Comparison of ENCODE assay signal across 8 cellular contexts in the genomic region with DNA sequence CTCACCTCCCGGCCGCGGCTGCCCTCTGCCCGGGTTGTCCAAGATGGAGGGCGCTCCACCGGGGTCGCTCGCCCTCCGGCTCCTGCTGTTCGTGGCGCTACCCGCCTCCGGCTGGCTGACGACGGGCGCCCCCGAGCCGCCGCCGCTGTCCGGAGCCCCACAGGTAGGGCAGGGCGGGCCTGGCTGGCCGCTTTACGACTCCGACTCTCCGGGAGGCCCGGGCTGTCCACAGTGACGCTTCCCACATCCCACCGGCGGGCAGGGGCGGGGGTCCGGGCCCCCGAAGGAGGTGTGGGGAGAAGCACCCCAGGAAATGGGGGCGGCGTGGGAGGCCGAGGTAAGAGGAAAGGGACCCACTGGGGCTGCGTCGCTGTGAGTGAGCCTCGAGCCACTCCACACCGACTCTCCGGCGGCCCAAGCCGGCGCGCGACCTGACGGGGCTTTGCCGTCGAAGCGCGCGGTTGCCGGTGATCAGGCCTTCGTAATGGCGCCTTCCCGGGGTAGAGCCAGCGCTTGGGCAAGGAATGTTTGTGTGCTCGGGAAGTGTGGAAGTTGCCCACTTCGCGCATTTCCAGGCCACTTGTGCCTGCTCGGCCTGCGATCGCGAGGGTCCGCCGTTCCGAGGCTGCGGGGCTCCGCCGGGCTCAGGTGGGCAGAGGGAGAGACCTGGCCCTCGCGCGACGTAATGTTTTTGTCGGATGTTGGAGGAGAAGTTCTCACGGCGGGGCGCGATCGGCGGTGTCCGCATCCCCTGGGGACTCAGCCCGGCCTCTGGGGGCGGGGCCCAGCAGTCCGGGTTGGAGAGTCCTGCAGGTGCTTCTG. TPM values are rescaled to one million over a fixed set of nuclear protein-coding genes. Genes with fewer than 3 reads are reported as not detected.
DNase-seq lines count a peak whose midpoint lies in the region; ATAC-seq, FAIRE-seq and TF ChIP-seq lines count a peak whose summit lies in the region.

A gene with protein sequence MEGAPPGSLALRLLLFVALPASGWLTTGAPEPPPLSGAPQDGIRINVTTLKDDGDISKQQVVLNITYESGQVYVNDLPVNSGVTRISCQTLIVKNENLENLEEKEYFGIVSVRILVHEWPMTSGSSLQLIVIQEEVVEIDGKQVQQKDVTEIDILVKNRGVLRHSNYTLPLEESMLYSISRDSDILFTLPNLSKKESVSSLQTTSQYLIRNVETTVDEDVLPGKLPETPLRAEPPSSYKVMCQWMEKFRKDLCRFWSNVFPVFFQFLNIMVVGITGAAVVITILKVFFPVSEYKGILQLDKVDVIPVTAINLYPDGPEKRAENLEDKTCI (plus strand): TSS at position 4 of the 822 bp plus-strand sequence. CDS start 40 bp downstream, at position 44.

- DNase-seq in GM12865 (ENCODE audit: low read depth) (peak; percentile 81), HCT116 (ENCODE audit: low read depth, low spot score) (no peak), NCI-H1092 treated with DMSO at 0.1 percent for 48 hours (lab: John Stamatoyannopoulos, UW) (peak; percentile 62), activated B cell treated with CpG ODN at 0.5 μM for 24 hours (no peak), choroid plexus epithelial cell (ENCODE audit: low read depth) (peak; percentile 47), left colon (peak; percentile 49 to 70), RCC 7860 (ENCODE audit: low spot score) (no peak)
- DNase-seq in stimulated activated CD4-positive, alpha-beta T cell treated with anti-CD3 and anti-CD28 coated beads, Interleukin-2, amount 100 ng/mL, for 24 hours: peak; percentile 61 to 63

- peak within 1 kb of the TSS; percentile 90 for H3K9ac ChIP-seq in HCT116 (ENCODE audit: low read length)

- RAD21 ChIA-PET in HCT116 (lab: Charles Lee; ENCODE audit: low non-redundant PET in 1 of 2, low total read pairs in 2 of 2, uncharacterized antibody in 2 of 2, unreplicated experiment in 2 of 2): interaction anchor here (0.6 to 0.7 kb wide), 4 partner anchors 10 to 538 kb away, joined by 3 to 5 read pairs (median 3); no protein-coding TSS in a partner anchor

- peak within 1 kb of the TSS; percentile 92 for H3K27ac Mint-ChIP-seq in activated B cell treated with CpG ODN at 0.5 μM for 24 hours

- POLR2A ChIA-PET in HCT116 (lab: Charles Lee): interaction anchor here (0.6 to 0.8 kb wide), 4 partner anchors 17 to 31 kb away, joined by 3 to 5 read pairs (median 3); no protein-coding TSS in a partner anchor
- POLR2A ChIA-PET in activated B cell treated with CpG ODN at 0.5 μM for 24 hours (lab: Charles Lee): interaction anchor here (0.7 to 2.6 kb wide), 6 partner anchors 9 to 112 kb away, joined by 3 to 25 read pairs (median 3); a partner anchor contains a TSS

- H3K79me2 ChIP-seq in HCT116 (ENCODE audit: insufficient read depth, low read length): peaks cover 22% of the 10 kb centered on the region

- peak within 1 kb of the TSS; percentile 94 for H3K4me3 ChIP-seq in GM12865 (ENCODE audit: low read depth, low read length)
- peak within 1 kb of the TSS; percentile 86 to 94 for H3K4me3 ChIP-seq in HCT116 (replicated peaks in 1 of 2; ENCODE audit: low read depth in 1 of 2, low read length in 2 of 2)
- peak within 1 kb of the TSS; percentile 82 for H3K4me3 ChIP-seq in choroid plexus epithelial cell (ENCODE audit: low read depth, low read length)

- H3K36me3 Mint-ChIP-seq in activated B cell treated with CpG ODN at 0.5 μM for 24 hours (ENCODE audit: low read depth): peaks cover 8% of the 10 kb centered on the region

- no peaks in the 10 kb centered on the region for H3K9me2 ChIP-seq in HCT116 (ENCODE audit: insufficient read depth)

- H3K4me1 ChIP-seq in HCT116 (ENCODE audit: control insufficient read depth in 1 of 2, insufficient read depth in 2 of 2, low read length in 2 of 2): peaks cover 8 to 12% of the 10 kb centered on the region in 2 experiments; a peak in 3 of 4 replicates

- no peaks in the 10 kb centered on the region for H4K20me1 ChIP-seq in HCT116 (ENCODE audit: insufficient read depth)

- no peaks in the 10 kb centered on the region for H3K27me3 ChIP-seq in HCT116 (ENCODE audit: insufficient read depth, low read length)

- no peak for TF ChIP-seq RAD21 in HCT116 (IDR thresholded peaks at IDR 0.05; ENCODE audit: low read depth)

- H3K4me3 Mint-ChIP-seq in activated B cell treated with CpG ODN at 0.5 μM for 24 hours: peak within 1 kb of the TSS; percentile 93

- H3K36me3 ChIP-seq in HCT116 (ENCODE audit: control insufficient read depth in 1 of 2, insufficient read depth in 2 of 2, low read length in 2 of 2): no peaks in the 10 kb centered on the region

- no peak for TF ChIP-seq CTCF in GM12865 (IDR thresholded peaks at IDR 0.05; ENCODE audit: insufficient read depth, low read depth, low read length, missing control alignments)
- TF ChIP-seq CTCF in HCT116 (IDR thresholded peaks at IDR 0.05 in 2 of 3, conservative IDR thresholded peaks at IDR 0.05 in 1 of 3; ENCODE audit: borderline replicate concordance in 1 of 3, insufficient read depth in 1 of 3, low read depth in 2 of 3, low read length in 2 of 3): no peak
- TF ChIP-seq CTCF in activated B cell treated with CpG ODN at 0.5 μM for 24 hours (IDR thresholded peaks at IDR 0.05): no peak
- no peak for TF ChIP-seq CTCF in choroid plexus epithelial cell (conservative IDR thresholded peaks at IDR 0.05; ENCODE audit: low read depth, low read length)

- ATAC-seq in HCT116: peak; percentile 52
- peak; percentile 13 for ATAC-seq in activated B cell treated with CpG ODN at 0.5 μM for 24 hours (ENCODE audit: low read depth)
- peak; percentile 60 for ATAC-seq in left colon

- no peaks in the 10 kb centered on the region for H3K9me3 Mint-ChIP-seq in activated B cell treated with CpG ODN at 0.5 μM for 24 hours

- no TSS peak for BruUV-seq in HCT116 (replicated peaks; lab: Mats Ljungman, UMichigan)

- no peak for TF ChIP-seq POLR2A in HCT116 (IDR thresholded peaks at IDR 0.05; ENCODE audit: borderline replicate concordance, extremely low read depth, insufficient read depth, insufficient read length)

- H3K9me3 ChIP-seq in HCT116 (ENCODE audit: control insufficient read depth in 1 of 2, insufficient read depth in 1 of 2, low read depth in 1 of 2, low read length in 2 of 2): no peaks in the 10 kb centered on the region

- peak within 1 kb of the TSS; percentile 93 for H2AFZ ChIP-seq in HCT116 (ENCODE audit: low read depth, low read length, poor library complexity, severe bottlenecking)

- no peaks in the 10 kb centered on the region for H3K27me3 Mint-ChIP-seq in activated B cell treated with CpG ODN at 0.5 μM for 24 hours

- CTCF ChIA-PET in HCT116 (lab: Charles Lee) (interaction anchor here (0.6 to 1.2 kb wide), 3 partner anchors 21 to 450 kb away, joined by 3 read pairs; a partner anchor contains a TSS), activated B cell treated with CpG ODN at 0.5 μM for 24 hours (lab: Charles Lee) (interaction anchor here (0.8 kb wide), 1 partner anchor 181 kb away, joined by 3 read pairs; no protein-coding TSS in a partner anchor)

- H3K4me1 Mint-ChIP-seq in activated B cell treated with CpG ODN at 0.5 μM for 24 hours: peaks cover 22% of the 10 kb centered on the region

- peak within 1 kb of the TSS; percentile 83 for H3K4me2 ChIP-seq in HCT116 (ENCODE audit: low read length)

- H3K27ac ChIP-seq in HCT116 (ENCODE audit: low read depth, low read length): peak within 1 kb of the TSS; percentile 71

- no peak for FAIRE-seq in RCC 7860 (lab: Jason Lieb, UNC)

- intact Hi-C loops in HCT116 (cut with micrococcal nuclease) (loop anchor here (5.0 kb wide), 2 partner anchors 81 to 151 kb away; a partner anchor contains a TSS), activated B cell treated with CpG ODN at 0.5 μM for 24 hours (cut with micrococcal nuclease) (loop anchor here (1.0 to 5.0 kb wide), 8 partner anchors 20 to 1824 kb away; a partner anchor contains a TSS), left colon (cut with DNase I, micrococcal nuclease) (no loop called here)

TF ChIP-seq in HCT116, 20 proteins besides CTCF, POLR2A, EP300 and RAD21 (continues in another document):
- TF ChIP-seq, protein P1, sequence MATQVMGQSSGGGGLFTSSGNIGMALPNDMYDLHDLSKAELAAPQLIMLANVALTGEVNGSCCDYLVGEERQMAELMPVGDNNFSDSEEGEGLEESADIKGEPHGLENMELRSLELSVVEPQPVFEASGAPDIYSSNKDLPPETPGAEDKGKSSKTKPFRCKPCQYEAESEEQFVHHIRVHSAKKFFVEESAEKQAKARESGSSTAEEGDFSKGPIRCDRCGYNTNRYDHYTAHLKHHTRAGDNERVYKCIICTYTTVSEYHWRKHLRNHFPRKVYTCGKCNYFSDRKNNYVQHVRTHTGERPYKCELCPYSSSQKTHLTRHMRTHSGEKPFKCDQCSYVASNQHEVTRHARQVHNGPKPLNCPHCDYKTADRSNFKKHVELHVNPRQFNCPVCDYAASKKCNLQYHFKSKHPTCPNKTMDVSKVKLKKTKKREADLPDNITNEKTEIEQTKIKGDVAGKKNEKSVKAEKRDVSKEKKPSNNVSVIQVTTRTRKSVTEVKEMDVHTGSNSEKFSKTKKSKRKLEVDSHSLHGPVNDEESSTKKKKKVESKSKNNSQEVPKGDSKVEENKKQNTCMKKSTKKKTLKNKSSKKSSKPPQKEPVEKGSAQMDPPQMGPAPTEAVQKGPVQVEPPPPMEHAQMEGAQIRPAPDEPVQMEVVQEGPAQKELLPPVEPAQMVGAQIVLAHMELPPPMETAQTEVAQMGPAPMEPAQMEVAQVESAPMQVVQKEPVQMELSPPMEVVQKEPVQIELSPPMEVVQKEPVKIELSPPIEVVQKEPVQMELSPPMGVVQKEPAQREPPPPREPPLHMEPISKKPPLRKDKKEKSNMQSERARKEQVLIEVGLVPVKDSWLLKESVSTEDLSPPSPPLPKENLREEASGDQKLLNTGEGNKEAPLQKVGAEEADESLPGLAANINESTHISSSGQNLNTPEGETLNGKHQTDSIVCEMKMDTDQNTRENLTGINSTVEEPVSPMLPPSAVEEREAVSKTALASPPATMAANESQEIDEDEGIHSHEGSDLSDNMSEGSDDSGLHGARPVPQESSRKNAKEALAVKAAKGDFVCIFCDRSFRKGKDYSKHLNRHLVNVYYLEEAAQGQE (IDR thresholded peaks at IDR 0.05; ENCODE audit: low read depth): no peak
- no peak for TF ChIP-seq CEBPB (IDR thresholded peaks at IDR 0.05; ENCODE audit: low read depth)
- TF ChIP-seq SP1 (IDR thresholded peaks at IDR 0.05; ENCODE audit: low read depth): no peak
- peak; percentile 77 for TF ChIP-seq YY1 (IDR thresholded peaks at IDR 0.05; ENCODE audit: extremely low read depth, insufficient replicate concordance, low read depth, low read length)
- TF ChIP-seq FOSL1 (IDR thresholded peaks at IDR 0.05; ENCODE audit: low read depth): no peak
- TF ChIP-seq, protein P2, sequence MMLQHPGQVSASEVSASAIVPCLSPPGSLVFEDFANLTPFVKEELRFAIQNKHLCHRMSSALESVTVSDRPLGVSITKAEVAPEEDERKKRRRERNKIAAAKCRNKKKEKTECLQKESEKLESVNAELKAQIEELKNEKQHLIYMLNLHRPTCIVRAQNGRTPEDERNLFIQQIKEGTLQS (IDR thresholded peaks at IDR 0.05): no peak
- TF ChIP-seq TCF7L2 (IDR thresholded peaks at IDR 0.05; ENCODE audit: borderline replicate concordance, extremely low read depth, insufficient read depth, insufficient read length): no peak
- TF ChIP-seq ZFX (IDR thresholded peaks at IDR 0.05): peak; percentile 74

RNA-seq across cellular contexts. Expression of the gene that starts here (rescaled TPM):
- total RNA-seq in HCT116 (2021; ENCODE audit: unreplicated experiment) (25.0 TPM), activated B cell treated with CpG ODN at 0.5 μM for 24 hours (15.4 and 18.0 TPM in 2 replicates), left colon (10 to 100 TPM; 39.4 to 48.1 TPM)
- polyA plus RNA-seq in HCT116 (2012): 9.8 and 15.8 TPM in 2 replicates

Comparison
In these comparisons a context has a peak if more than half of its experiments do, and no peak if none do; other contexts are left out.
1. DNase-seq: peak in GM12865 (single experiment), NCI-H1092 treated with DMSO at 0.1 percent for 48 hours (single experiment), choroid plexus epithelial cell (single experiment), left colon (2 of 2) and stimulated activated CD4-positive, alpha-beta T cell treated with anti-CD3 and anti-CD28 coated beads, Interleukin-2, amount 100 ng/mL, for 24 hours (2 of 2); none in HCT116 (single experiment), activated B cell treated with CpG ODN at 0.5 μM for 24 hours (single experiment) and RCC 7860 (single experiment).
2. intact Hi-C loops: an anchor here in HCT116 (5.0 kb wide) and activated B cell treated with CpG ODN at 0.5 μM for 24 hours (1.0 to 5.0 kb wide); none called in left colon.
3. Peak in every context shown above with its lines, with median percentiles within 50 percentile points of each other: H3K4me3 ChIP-seq and ATAC-seq.